In the genomic region with DNA sequence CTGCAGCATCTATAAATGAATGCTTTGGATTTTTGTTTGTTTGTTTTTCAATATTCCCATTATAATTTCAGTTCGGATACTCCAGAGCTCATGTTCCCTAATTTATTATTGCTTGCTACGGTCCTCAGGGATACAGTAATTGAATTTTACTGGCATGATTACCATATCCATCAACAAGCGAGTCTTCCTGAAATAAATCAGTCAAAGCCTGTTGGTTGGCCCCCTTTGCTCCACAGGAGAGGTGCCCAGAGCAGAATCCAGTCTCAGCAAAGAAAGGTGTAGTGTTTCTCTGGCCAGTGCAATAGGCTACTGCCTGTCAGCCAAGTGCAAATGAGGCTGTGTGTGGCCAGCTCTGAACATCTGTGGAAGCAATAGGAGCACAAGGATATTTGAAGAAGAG, we compare ENCODE assay signal across 28 cellular contexts. TPM values are rescaled to one million over a fixed set of nuclear protein-coding genes. Genes with fewer than 3 reads are reported as not detected.
"Had no signal": no experiment of that assay in that cellular context is flagged by ENCODE, and none has a peak within 500 bp of the region (broad histone marks: within the 10 kb centered on the region; RNA-seq: fewer than 3 reads in every experiment).

No MANE protein-coding gene starts in this region.

- H3K9me3 Mint-ChIP-seq: activated T-cell treated with anti-CD3 and anti-CD28 coated beads, Interleukin-2, amount 50 U/mL, for 24 hours; activated T-helper 2 cell treated with anti-CD3 and anti-CD28 coated beads, Interferon-gamma antibody, Interleukin-2, Interleukin-4, amounts not matched to agents 10 μg/mL and 5 μg/mL and 100 μg/mL, durations not matched to agents 14 hours and 24 hours and 36 hours; effector memory CD8-positive, alpha-beta T cell; memory B cell; stimulated activated naive B cell treated with anti-CD40 and anti-IgM and Interleukin-4, amounts not matched to agents 10 μg/mL and 1 μg/mL and 100 μg/mL, for 72 hours had no signal

- H3K36me3 Mint-ChIP-seq: activated naive CD8-positive, alpha-beta T cell; naive B cell; neural progenitor cell; stimulated activated naive B cell treated with anti-CD40 and anti-IgM and Interleukin-4, amounts not matched to agents 10 μg/mL and 1 μg/mL and 100 μg/mL, for 72 hours had no signal

- H3K4me3 Mint-ChIP-seq: activated naive CD8-positive, alpha-beta T cell; activated T-cell treated with anti-CD3 and anti-CD28 coated beads, Interleukin-2, amount 50 U/mL, for 24 hours; effector memory CD8-positive, alpha-beta T cell; memory B cell; naive B cell; neural progenitor cell; stimulated activated naive B cell treated with anti-CD40 and anti-IgM and Interleukin-4, amounts not matched to agents 10 μg/mL and 1 μg/mL and 100 μg/mL, for 72 hours had no signal

- H3K27me3 ChIP-seq: adrenal gland, ascending aorta, gastrocnemius medialis, neural progenitor cell, transverse colon, vagina had no signal

- H3K4me1 Mint-ChIP-seq: memory B cell; naive B cell; stimulated activated naive B cell treated with anti-CD40 and anti-IgM and Interleukin-4, amounts not matched to agents 10 μg/mL and 1 μg/mL and 100 μg/mL, for 72 hours had no signal

- H2AFZ ChIP-seq: neural progenitor cell had no signal

- ATAC-seq: effector memory CD8-positive, alpha-beta T cell; esophagus mucosa; gastrocnemius medialis; mucosa of descending colon; stimulated activated naive B cell treated with anti-CD40 and anti-IgM and Interleukin-4, amounts not matched to agents 10 μg/mL and 1 μg/mL and 100 μg/mL, for 72 hours had no signal

- H3K27ac Mint-ChIP-seq: activated naive CD8-positive, alpha-beta T cell; activated T-cell treated with anti-CD3 and anti-CD28 coated beads, Interleukin-2, amount 50 U/mL, for 24 hours; activated T-helper 2 cell treated with anti-CD3 and anti-CD28 coated beads, Interferon-gamma antibody, Interleukin-2, Interleukin-4, amounts not matched to agents 10 μg/mL and 5 μg/mL and 100 μg/mL, durations not matched to agents 14 hours and 24 hours and 36 hours; effector memory CD8-positive, alpha-beta T cell; memory B cell; naive B cell; progenitor cell of endocrine pancreas; stimulated activated naive B cell treated with anti-CD40 and anti-IgM and Interleukin-4, amounts not matched to agents 10 μg/mL and 1 μg/mL and 100 μg/mL, for 72 hours had no signal

- H3K4me3 ChIP-seq: adrenal gland, ascending aorta, gastrocnemius medialis, mucosa of descending colon, neural progenitor cell, transverse colon, vagina had no signal

- FAIRE-seq: colon, endothelial cell of umbilical vein, islet of Langerhans had no signal

- H3K4me2 ChIP-seq: neural progenitor cell had no signal

- DNase-seq: activated CD4-positive, CD25-positive, alpha-beta regulatory T cell treated with anti-CD3 and anti-CD28 coated beads, Interleukin-2, amount 50 U/mL, for 72 hours; activated CD8-positive, alpha-beta memory T cell treated with anti-CD3 and anti-CD28 coated beads, Interleukin-2, amount 50 U/mL, for 4 hours; activated naive CD4-positive, alpha-beta T cell; activated T-cell treated with anti-CD3 and anti-CD28 coated beads, Interleukin-2, amount 50 U/mL, for 24 hours; central memory CD4-positive, alpha-beta T cell; effector memory CD8-positive, alpha-beta T cell; gastrocnemius medialis; hippocampal formation; mucosa of descending colon; naive B cell; stimulated activated CD4-positive, alpha-beta T cell treated with anti-CD3 and anti-CD28 coated beads, Interleukin-2, amount 100 ng/mL, for 48 hours; stimulated activated CD8-positive, alpha-beta memory T cell treated with anti-CD3 and anti-CD28 coated beads, Interleukin-4, amount 100 ng/mL, for 48 hours; stimulated activated naive B cell treated with anti-CD40 and anti-IgM and Interleukin-4, amounts not matched to agents 10 μg/mL and 1 μg/mL and 100 μg/mL, for 72 hours; transverse colon had no signal

- H3K9ac ChIP-seq: neural progenitor cell had no signal

- H3K4me1 ChIP-seq: ascending aorta, neural progenitor cell, transverse colon, vagina had no signal

- H3K27me3 Mint-ChIP-seq: progenitor cell of endocrine pancreas had no signal

- H3K27ac ChIP-seq: ascending aorta, neural progenitor cell, transverse colon, vagina, VCaP had no signal

- H3K36me3 ChIP-seq: adrenal gland, ascending aorta, gastrocnemius medialis, neural progenitor cell, transverse colon, vagina had no signal

- H3K9me3 ChIP-seq: adrenal gland, ascending aorta, gastrocnemius medialis, mucosa of descending colon, transverse colon, vagina had no signal

RNA-seq across cellular contexts. Expression of gene TRIL, which starts 18.3 kb away (rescaled TPM):
- total RNA-seq: activated T-helper 2 cell treated with anti-CD3 and anti-CD28 coated beads, Interferon-gamma antibody, Interleukin-2, Interleukin-4, amounts not matched to agents 10 μg/mL and 5 μg/mL and 100 μg/mL, durations not matched to agents 14 hours and 24 hours and 36 hours; T-helper 2 cell treated with Interferon-gamma antibody and Interleukin-4, amounts not matched to agents 100 ng/mL and 5 ng/mL, for 36 hours had no signal
